ENCODE assay signal across 1 cellular context in the genomic region with DNA sequence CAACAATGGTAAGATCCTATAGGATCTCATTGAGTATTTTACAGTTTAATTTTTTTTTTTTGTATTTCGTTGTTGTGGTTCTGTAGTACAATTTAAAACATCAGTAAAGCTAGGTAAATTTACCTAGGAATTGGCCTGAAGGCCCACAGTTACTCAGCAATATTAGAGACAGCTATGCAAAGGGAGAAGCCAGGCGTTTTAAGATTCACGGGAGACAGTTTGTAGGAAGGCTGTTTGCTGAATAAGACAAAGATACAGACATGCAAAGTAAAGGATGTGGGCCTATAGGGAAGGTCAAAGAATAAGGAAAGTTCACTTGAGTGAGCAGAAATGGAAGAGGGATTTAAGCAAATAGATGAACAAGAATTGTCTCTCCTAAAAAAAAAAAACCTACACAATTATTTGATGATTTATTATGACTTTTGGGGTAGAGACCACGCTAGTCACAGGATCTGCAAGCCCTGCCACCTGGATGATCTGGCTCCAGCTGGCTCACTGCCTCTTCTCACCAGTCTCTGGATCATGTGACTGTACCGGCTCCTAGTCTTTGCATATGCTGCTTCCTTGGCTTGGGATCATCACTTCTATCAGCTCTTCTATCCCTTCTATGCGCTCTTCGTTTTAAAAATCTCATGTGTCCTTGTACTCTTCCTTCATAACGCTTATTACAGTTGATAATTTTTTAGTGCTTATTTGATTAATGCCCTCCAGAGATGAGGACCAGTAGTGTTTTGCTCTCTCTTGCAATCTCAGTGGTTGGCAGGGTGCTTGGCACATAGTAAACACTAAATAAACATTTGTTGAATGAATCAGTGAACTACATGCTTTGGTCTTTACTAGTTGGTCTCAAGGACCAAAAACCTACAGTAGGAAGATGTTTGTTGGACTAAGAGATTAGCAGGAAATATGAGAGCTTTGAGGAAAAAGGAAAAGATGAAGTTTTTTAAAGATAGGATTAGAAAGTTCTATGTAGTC.
TF ChIP-seq lines count a peak whose summit lies in the region.

No MANE protein-coding gene starts in this region.

TF ChIP-seq in K562, 482 proteins besides CTCF, POLR2A, EP300 and RAD21 (continued from another document and continues in another):
- TF ChIP-seq, protein P1, sequence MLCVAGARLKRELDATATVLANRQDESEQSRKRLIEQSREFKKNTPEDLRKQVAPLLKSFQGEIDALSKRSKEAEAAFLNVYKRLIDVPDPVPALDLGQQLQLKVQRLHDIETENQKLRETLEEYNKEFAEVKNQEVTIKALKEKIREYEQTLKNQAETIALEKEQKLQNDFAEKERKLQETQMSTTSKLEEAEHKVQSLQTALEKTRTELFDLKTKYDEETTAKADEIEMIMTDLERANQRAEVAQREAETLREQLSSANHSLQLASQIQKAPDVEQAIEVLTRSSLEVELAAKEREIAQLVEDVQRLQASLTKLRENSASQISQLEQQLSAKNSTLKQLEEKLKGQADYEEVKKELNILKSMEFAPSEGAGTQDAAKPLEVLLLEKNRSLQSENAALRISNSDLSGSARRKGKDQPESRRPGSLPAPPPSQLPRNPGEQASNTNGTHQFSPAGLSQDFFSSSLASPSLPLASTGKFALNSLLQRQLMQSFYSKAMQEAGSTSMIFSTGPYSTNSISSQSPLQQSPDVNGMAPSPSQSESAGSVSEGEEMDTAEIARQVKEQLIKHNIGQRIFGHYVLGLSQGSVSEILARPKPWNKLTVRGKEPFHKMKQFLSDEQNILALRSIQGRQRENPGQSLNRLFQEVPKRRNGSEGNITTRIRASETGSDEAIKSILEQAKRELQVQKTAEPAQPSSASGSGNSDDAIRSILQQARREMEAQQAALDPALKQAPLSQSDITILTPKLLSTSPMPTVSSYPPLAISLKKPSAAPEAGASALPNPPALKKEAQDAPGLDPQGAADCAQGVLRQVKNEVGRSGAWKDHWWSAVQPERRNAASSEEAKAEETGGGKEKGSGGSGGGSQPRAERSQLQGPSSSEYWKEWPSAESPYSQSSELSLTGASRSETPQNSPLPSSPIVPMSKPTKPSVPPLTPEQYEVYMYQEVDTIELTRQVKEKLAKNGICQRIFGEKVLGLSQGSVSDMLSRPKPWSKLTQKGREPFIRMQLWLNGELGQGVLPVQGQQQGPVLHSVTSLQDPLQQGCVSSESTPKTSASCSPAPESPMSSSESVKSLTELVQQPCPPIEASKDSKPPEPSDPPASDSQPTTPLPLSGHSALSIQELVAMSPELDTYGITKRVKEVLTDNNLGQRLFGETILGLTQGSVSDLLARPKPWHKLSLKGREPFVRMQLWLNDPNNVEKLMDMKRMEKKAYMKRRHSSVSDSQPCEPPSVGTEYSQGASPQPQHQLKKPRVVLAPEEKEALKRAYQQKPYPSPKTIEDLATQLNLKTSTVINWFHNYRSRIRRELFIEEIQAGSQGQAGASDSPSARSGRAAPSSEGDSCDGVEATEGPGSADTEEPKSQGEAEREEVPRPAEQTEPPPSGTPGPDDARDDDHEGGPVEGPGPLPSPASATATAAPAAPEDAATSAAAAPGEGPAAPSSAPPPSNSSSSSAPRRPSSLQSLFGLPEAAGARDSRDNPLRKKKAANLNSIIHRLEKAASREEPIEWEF (CRISPR knock-in tag; IDR thresholded peaks at IDR 0.05): no peak
- TF ChIP-seq, protein P2, sequence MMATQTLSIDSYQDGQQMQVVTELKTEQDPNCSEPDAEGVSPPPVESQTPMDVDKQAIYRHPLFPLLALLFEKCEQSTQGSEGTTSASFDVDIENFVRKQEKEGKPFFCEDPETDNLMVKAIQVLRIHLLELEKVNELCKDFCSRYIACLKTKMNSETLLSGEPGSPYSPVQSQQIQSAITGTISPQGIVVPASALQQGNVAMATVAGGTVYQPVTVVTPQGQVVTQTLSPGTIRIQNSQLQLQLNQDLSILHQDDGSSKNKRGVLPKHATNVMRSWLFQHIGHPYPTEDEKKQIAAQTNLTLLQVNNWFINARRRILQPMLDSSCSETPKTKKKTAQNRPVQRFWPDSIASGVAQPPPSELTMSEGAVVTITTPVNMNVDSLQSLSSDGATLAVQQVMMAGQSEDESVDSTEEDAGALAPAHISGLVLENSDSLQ (IDR thresholded peaks at IDR 0.05): 0 out of 2 replicates have a peak, but pooled peaks have one; percentile 14
- TF ChIP-seq PTBP1 (IDR thresholded peaks at IDR 0.05; ENCODE audit: low read depth, low read length): no peak
- TF ChIP-seq ZNF143 (CRISPR knock-in tag; IDR thresholded peaks at IDR 0.05): no peak
- TF ChIP-seq TRIM24 (IDR thresholded peaks at IDR 0.05): no peak
- TF ChIP-seq, protein P3, sequence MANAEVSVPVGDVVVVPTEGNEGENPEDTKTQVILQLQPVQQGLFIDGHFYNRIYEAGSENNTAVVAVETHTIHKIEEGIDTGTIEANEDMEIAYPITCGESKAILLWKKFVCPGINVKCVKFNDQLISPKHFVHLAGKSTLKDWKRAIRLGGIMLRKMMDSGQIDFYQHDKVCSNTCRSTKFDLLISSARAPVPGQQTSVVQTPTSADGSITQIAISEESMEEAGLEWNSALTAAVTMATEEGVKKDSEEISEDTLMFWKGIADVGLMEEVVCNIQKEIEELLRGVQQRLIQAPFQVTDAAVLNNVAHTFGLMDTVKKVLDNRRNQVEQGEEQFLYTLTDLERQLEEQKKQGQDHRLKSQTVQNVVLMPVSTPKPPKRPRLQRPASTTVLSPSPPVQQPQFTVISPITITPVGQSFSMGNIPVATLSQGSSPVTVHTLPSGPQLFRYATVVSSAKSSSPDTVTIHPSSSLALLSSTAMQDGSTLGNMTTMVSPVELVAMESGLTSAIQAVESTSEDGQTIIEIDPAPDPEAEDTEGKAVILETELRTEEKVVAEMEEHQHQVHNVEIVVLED (CRISPR knock-in tag; IDR thresholded peaks at IDR 0.05): no peak
- no peak for TF ChIP-seq RUNX1 (IDR thresholded peaks at IDR 0.05; ENCODE audit: low read depth)
- TF ChIP-seq, protein P4, sequence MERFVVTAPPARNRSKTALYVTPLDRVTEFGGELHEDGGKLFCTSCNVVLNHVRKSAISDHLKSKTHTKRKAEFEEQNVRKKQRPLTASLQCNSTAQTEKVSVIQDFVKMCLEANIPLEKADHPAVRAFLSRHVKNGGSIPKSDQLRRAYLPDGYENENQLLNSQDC (CRISPR knock-in tag; IDR thresholded peaks at IDR 0.05): no peak
- TF ChIP-seq POLR2H (tag; IDR thresholded peaks at IDR 0.05; ENCODE audit: low read depth): no peak; the same call in 1 of the 2 replicates
- no peak for TF ChIP-seq KLF10 (CRISPR knock-in tag; IDR thresholded peaks at IDR 0.05)
- TF ChIP-seq, protein P5, sequence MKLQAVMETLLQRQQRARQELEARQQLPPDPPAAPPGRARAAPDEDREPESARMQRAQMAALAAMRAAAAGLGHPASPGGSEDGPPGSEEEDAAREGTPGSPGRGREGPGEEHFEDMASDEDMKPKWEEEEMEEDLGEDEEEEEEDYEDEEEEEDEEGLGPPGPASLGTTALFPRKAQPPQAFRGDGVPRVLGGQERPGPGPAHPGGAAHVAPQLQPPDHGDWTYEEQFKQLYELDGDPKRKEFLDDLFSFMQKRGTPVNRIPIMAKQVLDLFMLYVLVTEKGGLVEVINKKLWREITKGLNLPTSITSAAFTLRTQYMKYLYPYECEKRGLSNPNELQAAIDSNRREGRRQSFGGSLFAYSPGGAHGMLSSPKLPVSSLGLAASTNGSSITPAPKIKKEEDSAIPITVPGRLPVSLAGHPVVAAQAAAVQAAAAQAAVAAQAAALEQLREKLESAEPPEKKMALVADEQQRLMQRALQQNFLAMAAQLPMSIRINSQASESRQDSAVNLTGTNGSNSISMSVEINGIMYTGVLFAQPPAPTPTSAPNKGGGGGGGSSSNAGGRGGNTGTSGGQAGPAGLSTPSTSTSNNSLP (IDR thresholded peaks at IDR 0.05; ENCODE audit: borderline replicate concordance, low read depth, low read length): no peak
- peak; percentile 22; the same call in 1 of the 2 replicates for TF ChIP-seq TOE1 (IDR thresholded peaks at IDR 0.05; ENCODE audit: borderline replicate concordance)
- no peak for TF ChIP-seq TOE1 (CRISPR knock-in tag; IDR thresholded peaks at IDR 0.05; ENCODE audit: borderline replicate concordance, low read depth)
- TF ChIP-seq SP2 (IDR thresholded peaks at IDR 0.05; ENCODE audit: extremely low read depth, low read depth, low read length, poor library complexity, severe bottlenecking): no peak
- peak; percentile 62; the same call in 1 of the 2 replicates for TF ChIP-seq C11orf30 (IDR thresholded peaks at IDR 0.05; ENCODE audit: low read depth)
- no peak for TF ChIP-seq PTTG1 (tag; IDR thresholded peaks at IDR 0.05; ENCODE audit: low read depth)
- TF ChIP-seq MCM7 (IDR thresholded peaks at IDR 0.05): no peak
- TF ChIP-seq, protein P6, sequence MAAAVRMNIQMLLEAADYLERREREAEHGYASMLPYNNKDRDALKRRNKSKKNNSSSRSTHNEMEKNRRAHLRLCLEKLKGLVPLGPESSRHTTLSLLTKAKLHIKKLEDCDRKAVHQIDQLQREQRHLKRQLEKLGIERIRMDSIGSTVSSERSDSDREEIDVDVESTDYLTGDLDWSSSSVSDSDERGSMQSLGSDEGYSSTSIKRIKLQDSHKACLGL (CRISPR knock-in tag; IDR thresholded peaks at IDR 0.05; ENCODE audit: borderline replicate concordance, poor library complexity, severe bottlenecking): no peak
- TF ChIP-seq, protein P7, sequence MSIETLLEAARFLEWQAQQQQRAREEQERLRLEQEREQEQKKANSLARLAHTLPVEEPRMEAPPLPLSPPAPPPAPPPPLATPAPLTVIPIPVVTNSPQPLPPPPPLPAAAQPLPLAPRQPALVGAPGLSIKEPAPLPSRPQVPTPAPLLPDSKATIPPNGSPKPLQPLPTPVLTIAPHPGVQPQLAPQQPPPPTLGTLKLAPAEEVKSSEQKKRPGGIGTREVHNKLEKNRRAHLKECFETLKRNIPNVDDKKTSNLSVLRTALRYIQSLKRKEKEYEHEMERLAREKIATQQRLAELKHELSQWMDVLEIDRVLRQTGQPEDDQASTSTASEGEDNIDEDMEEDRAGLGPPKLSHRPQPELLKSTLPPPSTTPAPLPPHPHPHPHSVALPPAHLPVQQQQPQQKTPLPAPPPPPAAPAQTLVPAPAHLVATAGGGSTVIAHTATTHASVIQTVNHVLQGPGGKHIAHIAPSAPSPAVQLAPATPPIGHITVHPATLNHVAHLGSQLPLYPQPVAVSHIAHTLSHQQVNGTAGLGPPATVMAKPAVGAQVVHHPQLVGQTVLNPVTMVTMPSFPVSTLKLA (conservative IDR thresholded peaks at IDR 0.05): 0 out of 4 replicates have a peak, but pooled peaks of 1 of the 2 experiments have one; percentile 23
- no peak for TF ChIP-seq MTA3 (IDR thresholded peaks at IDR 0.05; ENCODE audit: borderline replicate concordance)
- no peak; the same call in 1 of the 2 replicates for TF ChIP-seq RAD51 (IDR thresholded peaks at IDR 0.05; ENCODE audit: borderline replicate concordance, low read depth)
- no peak for TF ChIP-seq XRCC3 (IDR thresholded peaks at IDR 0.05)
- TF ChIP-seq, protein P8, sequence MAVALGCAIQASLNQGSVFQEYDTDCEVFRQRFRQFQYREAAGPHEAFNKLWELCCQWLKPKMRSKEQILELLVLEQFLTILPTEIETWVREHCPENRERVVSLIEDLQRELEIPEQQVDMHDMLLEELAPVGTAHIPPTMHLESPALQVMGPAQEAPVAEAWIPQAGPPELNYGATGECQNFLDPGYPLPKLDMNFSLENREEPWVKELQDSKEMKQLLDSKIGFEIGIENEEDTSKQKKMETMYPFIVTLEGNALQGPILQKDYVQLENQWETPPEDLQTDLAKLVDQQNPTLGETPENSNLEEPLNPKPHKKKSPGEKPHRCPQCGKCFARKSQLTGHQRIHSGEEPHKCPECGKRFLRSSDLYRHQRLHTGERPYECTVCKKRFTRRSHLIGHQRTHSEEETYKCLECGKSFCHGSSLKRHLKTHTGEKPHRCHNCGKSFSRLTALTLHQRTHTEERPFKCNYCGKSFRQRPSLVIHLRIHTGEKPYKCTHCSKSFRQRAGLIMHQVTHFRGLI (CRISPR knock-in tag; IDR thresholded peaks at IDR 0.05): no peak
- peak; percentile 31 for TF ChIP-seq RBM25 (IDR thresholded peaks at IDR 0.05; ENCODE audit: low read depth, low read length, severe bottlenecking)
- no peak for TF ChIP-seq YY1 (IDR thresholded peaks at IDR 0.05; ENCODE audit: borderline replicate concordance in 1 of 3, control insufficient read depth in 1 of 3, extremely low read depth in 1 of 3, insufficient read depth in 3 of 3, insufficient read length in 1 of 3, insufficient replicate concordance in 2 of 3, low read depth in 1 of 3, low read length in 2 of 3)
- TF ChIP-seq MAFG (tag; conservative IDR thresholded peaks at IDR 0.05): peak; percentile 53
- no peak for TF ChIP-seq ZFP36 (IDR thresholded peaks at IDR 0.05; ENCODE audit: low read depth, low read length, partially characterized antibody)
- TF ChIP-seq, protein P9, sequence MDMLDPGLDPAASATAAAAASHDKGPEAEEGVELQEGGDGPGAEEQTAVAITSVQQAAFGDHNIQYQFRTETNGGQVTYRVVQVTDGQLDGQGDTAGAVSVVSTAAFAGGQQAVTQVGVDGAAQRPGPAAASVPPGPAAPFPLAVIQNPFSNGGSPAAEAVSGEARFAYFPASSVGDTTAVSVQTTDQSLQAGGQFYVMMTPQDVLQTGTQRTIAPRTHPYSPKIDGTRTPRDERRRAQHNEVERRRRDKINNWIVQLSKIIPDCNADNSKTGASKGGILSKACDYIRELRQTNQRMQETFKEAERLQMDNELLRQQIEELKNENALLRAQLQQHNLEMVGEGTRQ (CRISPR knock-in tag; IDR thresholded peaks at IDR 0.05): peak; percentile 40; the same call in 1 of the 2 replicates
- no peak for TF ChIP-seq KDM1A (IDR thresholded peaks at IDR 0.05)
- TF ChIP-seq NFRKB (IDR thresholded peaks at IDR 0.05; ENCODE audit: low read depth): no peak
- TF ChIP-seq, protein P10, sequence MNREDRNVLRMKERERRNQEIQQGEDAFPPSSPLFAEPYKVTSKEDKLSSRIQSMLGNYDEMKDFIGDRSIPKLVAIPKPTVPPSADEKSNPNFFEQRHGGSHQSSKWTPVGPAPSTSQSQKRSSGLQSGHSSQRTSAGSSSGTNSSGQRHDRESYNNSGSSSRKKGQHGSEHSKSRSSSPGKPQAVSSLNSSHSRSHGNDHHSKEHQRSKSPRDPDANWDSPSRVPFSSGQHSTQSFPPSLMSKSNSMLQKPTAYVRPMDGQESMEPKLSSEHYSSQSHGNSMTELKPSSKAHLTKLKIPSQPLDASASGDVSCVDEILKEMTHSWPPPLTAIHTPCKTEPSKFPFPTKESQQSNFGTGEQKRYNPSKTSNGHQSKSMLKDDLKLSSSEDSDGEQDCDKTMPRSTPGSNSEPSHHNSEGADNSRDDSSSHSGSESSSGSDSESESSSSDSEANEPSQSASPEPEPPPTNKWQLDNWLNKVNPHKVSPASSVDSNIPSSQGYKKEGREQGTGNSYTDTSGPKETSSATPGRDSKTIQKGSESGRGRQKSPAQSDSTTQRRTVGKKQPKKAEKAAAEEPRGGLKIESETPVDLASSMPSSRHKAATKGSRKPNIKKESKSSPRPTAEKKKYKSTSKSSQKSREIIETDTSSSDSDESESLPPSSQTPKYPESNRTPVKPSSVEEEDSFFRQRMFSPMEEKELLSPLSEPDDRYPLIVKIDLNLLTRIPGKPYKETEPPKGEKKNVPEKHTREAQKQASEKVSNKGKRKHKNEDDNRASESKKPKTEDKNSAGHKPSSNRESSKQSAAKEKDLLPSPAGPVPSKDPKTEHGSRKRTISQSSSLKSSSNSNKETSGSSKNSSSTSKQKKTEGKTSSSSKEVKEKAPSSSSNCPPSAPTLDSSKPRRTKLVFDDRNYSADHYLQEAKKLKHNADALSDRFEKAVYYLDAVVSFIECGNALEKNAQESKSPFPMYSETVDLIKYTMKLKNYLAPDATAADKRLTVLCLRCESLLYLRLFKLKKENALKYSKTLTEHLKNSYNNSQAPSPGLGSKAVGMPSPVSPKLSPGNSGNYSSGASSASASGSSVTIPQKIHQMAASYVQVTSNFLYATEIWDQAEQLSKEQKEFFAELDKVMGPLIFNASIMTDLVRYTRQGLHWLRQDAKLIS (CRISPR knock-in tag; IDR thresholded peaks at IDR 0.05): no peak
- TF ChIP-seq CSDE1 (IDR thresholded peaks at IDR 0.05): no peak
- no peak for TF ChIP-seq GTF2A2 (tag; IDR thresholded peaks at IDR 0.05)
- TF ChIP-seq ZNF707 (CRISPR knock-in tag; conservative IDR thresholded peaks at IDR 0.05): no peak
- 0 out of 2 replicates have a peak, but pooled peaks have one; percentile 33 for TF ChIP-seq SMARCE1 (IDR thresholded peaks at IDR 0.05)
- no peak for TF ChIP-seq ZNF583 (CRISPR knock-in tag; IDR thresholded peaks at IDR 0.05)
- TF ChIP-seq KDM5B (IDR thresholded peaks at IDR 0.05; ENCODE audit: insufficient replicate concordance, low read depth, low read length): no peak
